In the genomic region with DNA sequence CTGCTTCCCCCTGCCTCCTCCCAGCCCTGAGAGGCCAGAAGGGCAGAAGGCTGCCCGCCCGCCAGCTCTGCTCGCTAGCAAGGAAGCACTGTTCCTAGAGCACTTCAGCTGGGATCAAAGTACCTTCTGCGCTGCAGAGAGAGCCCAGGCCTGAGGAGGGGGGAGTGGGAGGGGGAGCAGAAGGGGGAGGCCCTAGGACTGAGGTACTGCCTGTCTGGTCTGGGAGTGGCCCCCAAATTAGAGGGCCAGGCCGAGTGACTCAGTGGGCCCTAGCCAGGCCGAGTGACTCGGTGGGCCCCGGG, we compare ENCODE assay signal across 1 cellular context.
TF ChIP-seq lines count a peak whose summit lies in the region.

No MANE protein-coding gene starts in this region.

TF ChIP-seq in SK-N-SH treated with all-trans-retinoic acid at 6 μM for 48 hours, 23 proteins besides CTCF, POLR2A, EP300 and RAD21 (continued from another document):
- TF ChIP-seq, protein P1, sequence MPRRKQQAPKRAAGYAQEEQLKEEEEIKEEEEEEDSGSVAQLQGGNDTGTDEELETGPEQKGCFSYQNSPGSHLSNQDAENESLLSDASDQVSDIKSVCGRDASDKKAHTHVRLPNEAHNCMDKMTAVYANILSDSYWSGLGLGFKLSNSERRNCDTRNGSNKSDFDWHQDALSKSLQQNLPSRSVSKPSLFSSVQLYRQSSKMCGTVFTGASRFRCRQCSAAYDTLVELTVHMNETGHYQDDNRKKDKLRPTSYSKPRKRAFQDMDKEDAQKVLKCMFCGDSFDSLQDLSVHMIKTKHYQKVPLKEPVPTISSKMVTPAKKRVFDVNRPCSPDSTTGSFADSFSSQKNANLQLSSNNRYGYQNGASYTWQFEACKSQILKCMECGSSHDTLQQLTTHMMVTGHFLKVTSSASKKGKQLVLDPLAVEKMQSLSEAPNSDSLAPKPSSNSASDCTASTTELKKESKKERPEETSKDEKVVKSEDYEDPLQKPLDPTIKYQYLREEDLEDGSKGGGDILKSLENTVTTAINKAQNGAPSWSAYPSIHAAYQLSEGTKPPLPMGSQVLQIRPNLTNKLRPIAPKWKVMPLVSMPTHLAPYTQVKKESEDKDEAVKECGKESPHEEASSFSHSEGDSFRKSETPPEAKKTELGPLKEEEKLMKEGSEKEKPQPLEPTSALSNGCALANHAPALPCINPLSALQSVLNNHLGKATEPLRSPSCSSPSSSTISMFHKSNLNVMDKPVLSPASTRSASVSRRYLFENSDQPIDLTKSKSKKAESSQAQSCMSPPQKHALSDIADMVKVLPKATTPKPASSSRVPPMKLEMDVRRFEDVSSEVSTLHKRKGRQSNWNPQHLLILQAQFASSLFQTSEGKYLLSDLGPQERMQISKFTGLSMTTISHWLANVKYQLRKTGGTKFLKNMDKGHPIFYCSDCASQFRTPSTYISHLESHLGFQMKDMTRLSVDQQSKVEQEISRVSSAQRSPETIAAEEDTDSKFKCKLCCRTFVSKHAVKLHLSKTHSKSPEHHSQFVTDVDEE (CRISPR knock-in tag; IDR thresholded peaks at IDR 0.05): no peak
- TF ChIP-seq ZFP30 (CRISPR knock-in tag; IDR thresholded peaks at IDR 0.05) (no peak), GLIS3 (CRISPR knock-in tag; IDR thresholded peaks at IDR 0.05) (no peak)
- TF ChIP-seq, protein P2, sequence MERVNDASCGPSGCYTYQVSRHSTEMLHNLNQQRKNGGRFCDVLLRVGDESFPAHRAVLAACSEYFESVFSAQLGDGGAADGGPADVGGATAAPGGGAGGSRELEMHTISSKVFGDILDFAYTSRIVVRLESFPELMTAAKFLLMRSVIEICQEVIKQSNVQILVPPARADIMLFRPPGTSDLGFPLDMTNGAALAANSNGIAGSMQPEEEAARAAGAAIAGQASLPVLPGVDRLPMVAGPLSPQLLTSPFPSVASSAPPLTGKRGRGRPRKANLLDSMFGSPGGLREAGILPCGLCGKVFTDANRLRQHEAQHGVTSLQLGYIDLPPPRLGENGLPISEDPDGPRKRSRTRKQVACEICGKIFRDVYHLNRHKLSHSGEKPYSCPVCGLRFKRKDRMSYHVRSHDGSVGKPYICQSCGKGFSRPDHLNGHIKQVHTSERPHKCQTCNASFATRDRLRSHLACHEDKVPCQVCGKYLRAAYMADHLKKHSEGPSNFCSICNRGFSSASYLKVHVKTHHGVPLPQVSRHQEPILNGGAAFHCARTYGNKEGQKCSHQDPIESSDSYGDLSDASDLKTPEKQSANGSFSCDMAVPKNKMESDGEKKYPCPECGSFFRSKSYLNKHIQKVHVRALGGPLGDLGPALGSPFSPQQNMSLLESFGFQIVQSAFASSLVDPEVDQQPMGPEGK (CRISPR knock-in tag; IDR thresholded peaks at IDR 0.05; ENCODE audit: borderline replicate concordance): no peak
TF ChIP-seq in SK-N-SH treated with all-trans-retinoic acid at 6 μM for 48 hours: peak in this region for 0.
